ENCODE assay signal across 9 cellular contexts in genomic region chr9:20508242-20508641, GRCh38.
DNase-seq lines count a peak whose midpoint lies in the region; ATAC-seq and TF ChIP-seq lines count a peak whose summit lies in the region.
"Had no signal": no experiment of that assay in that cellular context is flagged by ENCODE, and none has a peak within 500 bp of the region (broad histone marks: within the 10 kb centered on the region; RNA-seq: fewer than 3 reads in every experiment).

No MANE protein-coding gene starts in this region.

- no peak overlapping the region for H3K9ac ChIP-seq in SK-N-MC (ENCODE audit: insufficient read length)

- DNase-seq in NCI-H2196 (lab: John Stamatoyannopoulos, UW; ENCODE audit: unreplicated experiment) (peak; percentile 11), NCI-H2196 treated with DMSO at 0.1 percent for 48 hours (lab: John Stamatoyannopoulos, UW; ENCODE audit: unreplicated experiment) (no peak), SK-N-MC (ENCODE audit: low read depth, low spot score) (no peak), neural crest cell (ENCODE audit: low read depth, low spot score) (no peak), left cardiac atrium (no peak), amniotic stem cell (lab: John Stamatoyannopoulos, UW) (no peak), AG08396 (ENCODE audit: low spot score) (no peak)
- DNase-seq: activated CD4-positive, alpha-beta T cell treated with anti-CD3 and anti-CD28 coated beads for 4 hours had no signal

- no peak for TF ChIP-seq CTCF in neural crest cell (conservative IDR thresholded peaks at IDR 0.05)

- H3K36me3 Mint-ChIP-seq in neural crest cell (ENCODE audit: low read depth), result peaks cover 3% of the 10 kb centered on the region

- H3K4me3 Mint-ChIP-seq in neural crest cell, result no peak overlapping the region

- peak overlapping the region; percentile 71 for H3K4me3 ChIP-seq in SK-N-MC

- intact Hi-C loops in left cardiac atrium (cut with DNase I), result no loop called here

- ATAC-seq in HG02759 (IDR thresholded peaks at IDR 0.05; ENCODE audit: unreplicated experiment) (peak; percentile 83), left cardiac atrium (no peak)

- H3K27me3 Mint-ChIP-seq in neural crest cell (ENCODE audit: low read depth), result no peaks in the 10 kb centered on the region

- H3K36me3 ChIP-seq in SK-N-MC (ENCODE audit: insufficient read depth, low read length), result peaks cover 19% of the 10 kb centered on the region

- peak overlapping the region; percentile 96 for H3K27ac ChIP-seq in SK-N-MC

- peaks cover 5% of the 10 kb centered on the region for H3K4me1 Mint-ChIP-seq in neural crest cell

- peaks cover 11% of the 10 kb centered on the region; the same call in 1 of the 2 replicates for H3K9me3 ChIP-seq in SK-N-MC (ENCODE audit: low read depth, low read length)

- H3K9me3 Mint-ChIP-seq in neural crest cell, result no peaks in the 10 kb centered on the region

- peak overlapping the region; percentile 13 for H3K27ac Mint-ChIP-seq in neural crest cell (ENCODE audit: unreplicated experiment)
